8 cellular contexts compared by ENCODE assay signal in the genomic region with DNA sequence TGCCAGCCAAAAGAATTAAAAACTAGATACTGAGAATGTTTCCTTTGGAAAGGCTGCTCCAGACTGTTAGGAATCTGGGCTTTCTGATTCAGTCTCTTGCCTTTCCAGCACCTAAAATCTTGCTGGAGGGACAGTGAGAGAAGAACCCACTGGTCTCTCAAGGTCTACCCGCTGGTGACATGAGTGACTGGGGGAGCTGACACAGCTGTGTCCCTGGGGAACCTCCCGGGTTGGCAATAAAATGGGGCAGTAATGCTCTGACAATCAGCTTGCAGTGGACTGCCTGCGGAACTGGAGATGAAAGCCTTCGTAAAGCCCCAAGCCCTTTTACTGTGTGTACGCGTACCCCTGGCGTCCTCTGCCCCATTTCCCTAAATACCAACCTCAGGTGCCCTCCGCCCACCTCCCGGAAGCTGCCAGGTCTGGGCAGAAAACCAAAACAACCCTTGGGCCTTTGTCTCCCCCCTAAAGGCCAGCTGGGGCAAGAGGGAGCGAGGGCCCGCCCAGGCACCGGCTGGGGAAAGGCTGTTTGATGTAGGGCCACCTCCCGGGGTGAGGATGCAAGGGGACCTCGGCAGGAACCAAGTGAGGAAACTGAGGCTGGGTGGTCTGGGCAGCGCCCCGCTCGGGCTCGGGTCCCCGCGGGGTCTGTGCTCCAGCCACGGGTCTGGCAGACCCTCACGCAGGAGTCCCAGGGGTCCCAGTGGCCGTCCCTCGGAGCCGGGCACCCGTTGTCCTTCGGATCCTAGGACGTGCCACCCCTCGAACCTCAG. TPM values are rescaled to one million over a fixed set of nuclear protein-coding genes. Genes with fewer than 3 reads are reported as not detected.
DNase-seq lines count a peak whose midpoint lies in the region; ATAC-seq and TF ChIP-seq lines count a peak whose summit lies in the region.

No MANE protein-coding gene starts in this region.

- DNase-seq in astrocyte of the spinal cord (ENCODE audit: low read depth, low spot score): no peak
- DNase-seq in left lung: no peak
- DNase-seq in stimulated activated naive CD8-positive, alpha-beta T cell treated with anti-CD3 and anti-CD28 coated beads, Interleukin-15, Interleukin-2, amounts not matched to agents 100 U/mL and 50 U/mL, for 24 hours: peak; percentile 48
- no peak for DNase-seq in GF-D8 (lab: John Stamatoyannopoulos, UW)
- DNase-seq in midbrain (lab: John Stamatoyannopoulos, UW): no peak
- DNase-seq in ACHN: no peak

- H3F3A ChIP-seq in OCI-LY1 (ENCODE audit: insufficient read depth, low read length): no peaks in the 10 kb centered on the region

- no peaks in the 10 kb centered on the region for H3K9me3 ChIP-seq in OCI-LY1 (ENCODE audit: low read length)
- H3K9me3 ChIP-seq in left lung: no peaks in the 10 kb centered on the region

- ATAC-seq in GM19455 (IDR thresholded peaks at IDR 0.05; ENCODE audit: unreplicated experiment) (peak; percentile 9), left lung (peak; percentile 11)
- no peak for ATAC-seq in stimulated activated naive CD8-positive, alpha-beta T cell treated with anti-CD3 and anti-CD28 coated beads, Interleukin-15, Interleukin-2, amounts not matched to agents 100 U/mL and 50 U/mL, for 24 hours

- H4K20me1 ChIP-seq in OCI-LY1 (ENCODE audit: insufficient read depth, low read length): no peaks in the 10 kb centered on the region

- intact Hi-C loops in left lung (cut with DNase I): no loop called here

- H3K27ac ChIP-seq in OCI-LY1 (ENCODE audit: low read depth, low read length, poor library complexity, severe bottlenecking): no peak overlapping the region
- H3K27ac ChIP-seq in left lung: peak overlapping the region; percentile 37 to 89

- H2AFZ ChIP-seq in OCI-LY1 (ENCODE audit: low read length): no peak overlapping the region

- no peaks in the 10 kb centered on the region for H3K79me2 ChIP-seq in OCI-LY1 (ENCODE audit: insufficient read depth, low read length)

- H3K4me2 ChIP-seq in OCI-LY1 (ENCODE audit: low read length): peak overlapping the region; percentile 83

- H3K27me3 ChIP-seq in OCI-LY1 (ENCODE audit: insufficient read depth, low read length) (no peaks in the 10 kb centered on the region), left lung (no peaks in the 10 kb centered on the region)

- H3K9me2 ChIP-seq in OCI-LY1 (ENCODE audit: low read depth, low read length): no peaks in the 10 kb centered on the region

- H3K9ac ChIP-seq in OCI-LY1 (ENCODE audit: low read length): peak overlapping the region; percentile 89

- TF ChIP-seq CTCF in OCI-LY1 (IDR thresholded peaks at IDR 0.05; ENCODE audit: low read length) (no peak), astrocyte of the spinal cord (IDR thresholded peaks at IDR 0.05; ENCODE audit: low read depth, low read length) (no peak), left lung (IDR thresholded peaks at IDR 0.05) (no peak)

- H3K36me3 ChIP-seq in OCI-LY1 (ENCODE audit: insufficient read depth, low read length) (peaks cover 20% of the 10 kb centered on the region), left lung (peaks cover 0 to 21% of the 10 kb centered on the region in 2 donors)

- peaks cover 31% of the 10 kb centered on the region for H3K4me1 ChIP-seq in OCI-LY1 (ENCODE audit: insufficient read depth, low read length, severe bottlenecking)
- peaks cover 5 to 51% of the 10 kb centered on the region in 2 donors for H3K4me1 ChIP-seq in left lung

- in situ Hi-C loops in astrocyte of the spinal cord (cut with HindIII; ENCODE audit: low sequenced_read_pairs): no loop called here
- in situ Hi-C loops in ACHN (cut with HindIII; ENCODE audit: low pct_ligation_motif_present, low pct_unique_long_range_greater_than_20kb, low sequenced_read_pairs): no loop called here

- H3K4me3 ChIP-seq in OCI-LY1 (ENCODE audit: low read depth, low read length, poor library complexity, severe bottlenecking) (peak overlapping the region; percentile 90), astrocyte of the spinal cord (ENCODE audit: low read depth, low read length) (peak overlapping the region; percentile 63), left lung (peak overlapping the region; percentile 78 to 87)

RNA-seq across cellular contexts. Expression of gene CARS1, which starts 0.7 kb away (rescaled TPM):
- 10 to 100 TPM; 39.3 to 49.9 TPM for total RNA-seq in left lung
